Comparison of ENCODE assay signal across 1 cellular context in genomic region chr10:13161267-13162012, GRCh38.
TF ChIP-seq lines count a peak whose summit lies in the region.

TSS of gene MCM10 (plus strand) at chr10:13161558. CDS start at chr10:13164203, 2,645 bp downstream.

TF ChIP-seq in HepG2, 621 proteins besides CTCF, POLR2A, EP300 and RAD21 (continued from another document and continues in another):
- peak; percentile 100 for TF ChIP-seq ARID4A (CRISPR knock-in tag; IDR thresholded peaks at IDR 0.05; ENCODE audit: borderline replicate concordance)
- no peak for TF ChIP-seq RBAK (CRISPR knock-in tag; IDR thresholded peaks at IDR 0.05)
- TF ChIP-seq NR2F1 (CRISPR knock-in tag; IDR thresholded peaks at IDR 0.05): no peak
- TF ChIP-seq TERF1 (CRISPR knock-in tag; IDR thresholded peaks at IDR 0.05): no peak
- TF ChIP-seq HNRNPK (IDR thresholded peaks at IDR 0.05; ENCODE audit: low read depth, low read length, poor library complexity, severe bottlenecking): no peak
- no peak for TF ChIP-seq ZNF280B (CRISPR knock-in tag; IDR thresholded peaks at IDR 0.05; ENCODE audit: borderline replicate concordance)
- TF ChIP-seq SMC3 (IDR thresholded peaks at IDR 0.05; ENCODE audit: low read length): peak; percentile 74; the same call in 1 of the 2 replicates
- TF ChIP-seq HOXA9 (CRISPR knock-in tag; IDR thresholded peaks at IDR 0.05; ENCODE audit: borderline replicate concordance): no peak
- no peak for TF ChIP-seq MEF2D (CRISPR knock-in tag; IDR thresholded peaks at IDR 0.05)
- TF ChIP-seq ZNF766 (CRISPR knock-in tag; IDR thresholded peaks at IDR 0.05; ENCODE audit: borderline replicate concordance): peak; percentile 84; the same call in 1 of the 2 replicates
- TF ChIP-seq U2AF1 (optimal IDR thresholded peaks at IDR 0.05; ENCODE audit: low read depth, low read length): peak; percentile 53
- no peak for TF ChIP-seq ZBTB39 (CRISPR knock-in tag; IDR thresholded peaks at IDR 0.05)
- no peak for TF ChIP-seq ZNF17 (CRISPR knock-in tag; IDR thresholded peaks at IDR 0.05)
- no peak for TF ChIP-seq AGO1 (IDR thresholded peaks at IDR 0.05; ENCODE audit: low read depth, low read length, poor library complexity, severe bottlenecking)
- TF ChIP-seq SMARCE1 (IDR thresholded peaks at IDR 0.05; ENCODE audit: borderline replicate concordance): no peak
- TF ChIP-seq ARNTL (CRISPR knock-in tag; IDR thresholded peaks at IDR 0.05): no peak
- peak; percentile 44; the same call in 1 of the 2 replicates for TF ChIP-seq BCL3 (CRISPR knock-in tag; IDR thresholded peaks at IDR 0.05)
- TF ChIP-seq ZNF879 (CRISPR knock-in tag; IDR thresholded peaks at IDR 0.05): no peak
- TF ChIP-seq ZNF574 (CRISPR knock-in tag; IDR thresholded peaks at IDR 0.05): peak; percentile 97
- no peak; the same call in 1 of the 2 replicates for TF ChIP-seq ZKSCAN8 (CRISPR knock-in tag; IDR thresholded peaks at IDR 0.05; ENCODE audit: borderline replicate concordance)
- TF ChIP-seq FOXP4 (CRISPR knock-in tag; IDR thresholded peaks at IDR 0.05): peak; percentile 15; the same call in 1 of the 2 replicates
- TF ChIP-seq PHB2 (IDR thresholded peaks at IDR 0.05; ENCODE audit: partially characterized antibody): no peak
- no peak; the same call in 1 of the 2 replicates for TF ChIP-seq ZNF558 (CRISPR knock-in tag; IDR thresholded peaks at IDR 0.05; ENCODE audit: borderline replicate concordance)
- peak; percentile 63; the same call in 1 of the 2 replicates for TF ChIP-seq TAF1 (CRISPR knock-in tag; IDR thresholded peaks at IDR 0.05)
- no peak for TF ChIP-seq NAIF1 (CRISPR knock-in tag; IDR thresholded peaks at IDR 0.05; ENCODE audit: borderline replicate concordance)
- TF ChIP-seq GATAD1 (CRISPR knock-in tag; IDR thresholded peaks at IDR 0.05): peak; percentile 77
- no peak for TF ChIP-seq ZNF746 (CRISPR knock-in tag; IDR thresholded peaks at IDR 0.05)
- TF ChIP-seq ZNF570 (CRISPR knock-in tag; IDR thresholded peaks at IDR 0.05; ENCODE audit: borderline replicate concordance): no peak
- TF ChIP-seq NFAT5 (CRISPR knock-in tag; IDR thresholded peaks at IDR 0.05): no peak
- no peak for TF ChIP-seq ZNF207 (IDR thresholded peaks at IDR 0.05; ENCODE audit: borderline replicate concordance)
- TF ChIP-seq ZNF547 (CRISPR knock-in tag; IDR thresholded peaks at IDR 0.05): 0 out of 2 replicates have a peak, but pooled peaks have one; percentile 23
- no peak for TF ChIP-seq NR3C1 (CRISPR knock-in tag; IDR thresholded peaks at IDR 0.05)
- TF ChIP-seq REXO4 (CRISPR knock-in tag; IDR thresholded peaks at IDR 0.05; ENCODE audit: borderline replicate concordance): no peak
- no peak for TF ChIP-seq SMAD9 (CRISPR knock-in tag; IDR thresholded peaks at IDR 0.05)
- no peak for TF ChIP-seq IKZF1 (IDR thresholded peaks at IDR 0.05)
- TF ChIP-seq IKZF4 (CRISPR knock-in tag; IDR thresholded peaks at IDR 0.05; ENCODE audit: borderline replicate concordance, low read depth, not compliant biosample characterization): no peak
- TF ChIP-seq HOXA3 (CRISPR knock-in tag; IDR thresholded peaks at IDR 0.05): peak; percentile 99
- TF ChIP-seq PHF5A (CRISPR knock-in tag; IDR thresholded peaks at IDR 0.05; ENCODE audit: low read depth, unreplicated experiment): no peak
- no peak for TF ChIP-seq FLYWCH1 (CRISPR knock-in tag; IDR thresholded peaks at IDR 0.05)
